ENCODE assay signal across 1 cellular context in the genomic region with DNA sequence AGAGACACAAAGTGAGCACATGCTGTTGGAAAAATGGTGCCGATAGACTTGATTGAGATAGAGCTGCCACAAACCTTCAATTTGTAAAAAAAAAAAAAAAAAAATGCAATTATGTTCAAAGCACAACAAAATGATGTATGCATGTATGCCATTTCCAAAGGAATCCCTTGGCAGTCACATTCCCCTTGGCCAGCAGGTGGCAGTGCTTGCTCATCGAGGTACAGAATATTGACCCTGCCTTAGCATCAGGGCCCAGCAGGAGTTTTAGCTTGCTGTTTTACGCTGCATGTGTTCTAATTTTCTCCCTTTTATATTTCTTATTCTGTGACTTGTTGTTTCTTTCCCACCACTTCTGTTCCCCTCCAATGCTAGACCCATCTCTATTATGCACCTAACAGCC.
TF ChIP-seq lines count a peak whose summit lies in the region.

No MANE protein-coding gene starts in this region.

TF ChIP-seq in IMR-90, 13 proteins besides CTCF, POLR2A, EP300 and RAD21:
- TF ChIP-seq SMC3 (IDR thresholded peaks at IDR 0.05; ENCODE audit: low read depth, low read length) (peak; percentile 69), MXI1 (IDR thresholded peaks at IDR 0.05; ENCODE audit: borderline replicate concordance, low read depth, low read length) (no peak)
